ENCODE assay signal across 19 cellular contexts in the genomic region with DNA sequence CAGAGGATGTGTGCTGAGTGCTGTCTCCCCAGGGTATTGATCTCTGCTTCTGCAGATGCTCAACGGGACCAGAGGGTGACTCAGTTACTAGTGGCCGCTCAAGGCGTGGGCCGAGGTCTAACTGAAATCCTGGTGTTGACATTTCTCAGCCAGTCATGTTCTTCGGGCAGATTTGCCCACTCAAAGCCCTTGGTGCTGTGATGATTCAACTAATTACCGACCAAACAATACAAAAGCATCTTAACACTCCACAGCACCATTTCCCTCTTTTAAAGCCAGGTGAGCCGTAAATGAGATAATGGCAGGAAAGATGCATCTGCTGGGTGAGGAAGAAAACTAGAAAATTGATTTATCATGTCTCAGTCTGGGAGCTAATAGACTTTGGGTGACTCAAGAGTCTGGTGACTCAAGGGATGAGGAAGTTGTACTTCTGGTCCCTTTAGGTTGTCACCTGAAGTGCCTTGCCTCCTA. TPM values are rescaled to one million over a fixed set of nuclear protein-coding genes. Genes with fewer than 3 reads are reported as not detected.
DNase-seq lines count a peak whose midpoint lies in the region; ATAC-seq, FAIRE-seq and TF ChIP-seq lines count a peak whose summit lies in the region.
"Had no signal": no experiment of that assay in that cellular context is flagged by ENCODE, and none has a peak within 500 bp of the region (broad histone marks: within the 10 kb centered on the region; RNA-seq: fewer than 3 reads in every experiment).

No MANE protein-coding gene starts in this region.

- H3K27ac ChIP-seq in ovary, result no peak overlapping the region
- H3K27ac ChIP-seq: SJSA1 had no signal

- intact Hi-C loops in ovary (cut with DNase I), result no loop called here

- H3K9me3 ChIP-seq in ovary, result no peaks in the 10 kb centered on the region
- H3K9me3 ChIP-seq: SJSA1 had no signal

- no peak overlapping the region for H3K4me3 ChIP-seq in ovary
- H3K4me3 ChIP-seq: SJSA1 had no signal

- no peak for TF ChIP-seq POLR2A in ovary (IDR thresholded peaks at IDR 0.05)

- H3K36me3 ChIP-seq in ovary, result no peaks in the 10 kb centered on the region
- H3K36me3 ChIP-seq: SJSA1 had no signal

- WGBS in ovary, 3 donors, result 90 to 96% (median 90%) methylated on average over 7 of the region's 7 CpGs

- TF ChIP-seq EP300 in ovary (IDR thresholded peaks at IDR 0.05), result no peak

- H3K4me1 ChIP-seq in ovary (ENCODE audit: insufficient read depth), result no peaks in the 10 kb centered on the region
- H3K4me1 ChIP-seq: SJSA1 had no signal

- no peak for TF ChIP-seq CTCF in ovary (IDR thresholded peaks at IDR 0.05)

- ATAC-seq in GM18498 (IDR thresholded peaks at IDR 0.05; ENCODE audit: unreplicated experiment), result no peak
- ATAC-seq: right cardiac atrium had no signal

- peak; percentile 79 for FAIRE-seq in islet of Langerhans (lab: Jason Lieb, UNC)
- FAIRE-seq: GM18507 had no signal

- DNase-seq in DMS153 treated with DMSO at 0.1 percent for 48 hours (lab: John Stamatoyannopoulos, UW; ENCODE audit: unreplicated experiment) (peak; percentile 55), M059J (ENCODE audit: low read depth) (peak; percentile 6), NOMO-1 treated with DMSO at 0.1 percent for 48 hours (lab: John Stamatoyannopoulos, UW; ENCODE audit: unreplicated experiment) (peak; percentile 76), ovary (no peak), nucleus accumbens (lab: John Stamatoyannopoulos, UW) (no peak)
- DNase-seq in stimulated activated CD4-positive, alpha-beta T cell treated with anti-CD3 and anti-CD28 coated beads, Interleukin-2, amount 100 ng/mL, for 24 hours, result no peak
- DNase-seq: C1 segment of cervical spinal cord; Kasumi-1; NCI-H510A treated with DMSO at 0.1 percent for 48 hours; nephron progenitor cell; right cardiac atrium; stimulated activated naive CD4-positive, alpha-beta T cell treated with Interleukin-2 at 50 U/mL for 16 hours had no signal

- no peaks in the 10 kb centered on the region for H3K27me3 ChIP-seq in ovary
- H3K27me3 ChIP-seq: SJSA1 had no signal

RNA-seq across cellular contexts. Expression of gene PRLH, which starts 32.7 kb away (rescaled TPM):
- not detected in 2 replicates for total RNA-seq in M059J (2014; rRNA removed; shearing (Covaris generic))
- not detected for total RNA-seq in ovary
- polyA plus RNA-seq in ovary, result not detected
- total RNA-seq: fibroblast of villous mesenchyme, G401, lung microvascular endothelial cell, right cardiac atrium, SJSA1 had no signal
- polyA plus RNA-seq: right cardiac atrium had no signal

RNA-seq across cellular contexts. Expression of gene MLPH, which starts 46.7 kb away (rescaled TPM):
- total RNA-seq in M059J (2014; rRNA removed; shearing (Covaris generic)), result 50.7 and 68.8 TPM in 2 replicates
- total RNA-seq in ovary, result 10 to 100 TPM in 6 of 7 donors, 1 to 10 TPM in 1; 7.8 to 67.5 (median 30.7) TPM
- polyA plus RNA-seq in ovary, result 10 to 100 TPM in 1 of 2 donors, 1 to 10 TPM in 1; 9.0 to 23.3 TPM

RNA-seq across cellular contexts. Expression of gene RAB17, which starts 56.8 kb away (rescaled TPM):
- total RNA-seq in M059J (2014; rRNA removed; shearing (Covaris generic)), result 0.30 and 1.8 TPM in 2 replicates
- total RNA-seq in ovary, result 10 to 100 TPM in 1 of 7 donors, 1 to 10 TPM in 5, under 1 TPM in 1; 0.76 to 19.3 (median 4.6) TPM
- polyA plus RNA-seq in ovary, result under 1 TPM; 0.38 to 0.86 TPM
- total RNA-seq: G401 had no signal

Comparison
In these comparisons a context has a peak if more than half of its experiments do, and no peak if none do; other contexts are left out.
1. DNase-seq: peak in DMS153 treated with DMSO at 0.1 percent for 48 hours (single experiment), M059J (single experiment) and NOMO-1 treated with DMSO at 0.1 percent for 48 hours (single experiment); none in stimulated activated CD4-positive, alpha-beta T cell treated with anti-CD3 and anti-CD28 coated beads, Interleukin-2, amount 100 ng/mL, for 24 hours (0 of 2), ovary (0 of 5) and nucleus accumbens (0 of 56).